Comparison of ENCODE assay signal across 8 cellular contexts in genomic region chr16:88770459-88771293, GRCh38. TPM values are rescaled to one million over a fixed set of nuclear protein-coding genes. Genes with fewer than 3 reads are reported as not detected.
DNase-seq lines count a peak whose midpoint lies in the region; ATAC-seq and TF ChIP-seq lines count a peak whose summit lies in the region.

No MANE protein-coding gene starts in this region.

- peak overlapping the region; percentile 75 for H2BK120ac ChIP-seq in mesenchymal stem cell (ENCODE audit: low read depth, low read length)

- in situ Hi-C loops in mammary epithelial cell (cut with MboI; ENCODE audit: low sequenced_read_pairs in 2 of 2): no loop called here

- no peak overlapping the region for H3K4me3 Mint-ChIP-seq in progenitor cell of endocrine pancreas (ENCODE audit: low read depth)

- H2AFZ ChIP-seq in mammary epithelial cell (ENCODE audit: low read depth, low read length) (peak overlapping the region; percentile 24), mesenchymal stem cell (ENCODE audit: low read depth, low read length) (no peak overlapping the region)

- H3K27ac Mint-ChIP-seq in progenitor cell of endocrine pancreas: no peak overlapping the region

- no peak overlapping the region for H2BK5ac ChIP-seq in mesenchymal stem cell (ENCODE audit: low read depth, low read length, poor library complexity, severe bottlenecking)

- WGBS in mammary epithelial cell (ENCODE audit: low coverage, missing lambda C conversion rate): 2% methylated on average over 25 of the region's 42 CpGs
- WGBS in mesenchymal stem cell: 22% methylated on average over 42 of the region's 42 CpGs

- H3K4me1 ChIP-seq in mammary epithelial cell (ENCODE audit: insufficient read depth, low read length) (peaks cover 74% of the 10 kb centered on the region), mesenchymal stem cell (ENCODE audit: control insufficient read depth, insufficient read depth, low read depth, low read length) (peaks cover 87% of the 10 kb centered on the region)

- H3K23ac ChIP-seq in mesenchymal stem cell (ENCODE audit: low read length in 2 of 2): peak overlapping the region in 1 of 2 experiments; percentile 2

- H3K79me2 ChIP-seq in mammary epithelial cell (ENCODE audit: insufficient read depth, low read length): peaks cover 99% of the 10 kb centered on the region

- H3K4me2 ChIP-seq in mammary epithelial cell (ENCODE audit: insufficient read depth, low read depth, low read length): peak overlapping the region; percentile 91
- peak overlapping the region; percentile 45 for H3K4me2 ChIP-seq in mesenchymal stem cell (ENCODE audit: low read length, poor library complexity, severe bottlenecking)

- H3K36me3 ChIP-seq in mammary epithelial cell (ENCODE audit: insufficient read depth, low read length): no peaks in the 10 kb centered on the region
- H3K36me3 ChIP-seq in mesenchymal stem cell (ENCODE audit: control insufficient read depth in 1 of 2, insufficient read depth in 2 of 2, low read depth in 1 of 2, low read length in 2 of 2): peaks cover 3 to 9% of the 10 kb centered on the region in 2 experiments

- dilution Hi-C loops in mammary epithelial cell (cut with HindIII; ENCODE audit: low sequenced_read_pairs): no loop called here

- H3K18ac ChIP-seq in mesenchymal stem cell (ENCODE audit: low read depth in 1 of 2, low read length in 2 of 2): peak overlapping the region; percentile 91 to 99

- H4K20me1 ChIP-seq in mammary epithelial cell (ENCODE audit: insufficient read depth, low read length): peaks cover 14% of the 10 kb centered on the region

- H2BK15ac ChIP-seq in mesenchymal stem cell (ENCODE audit: low read depth, poor library complexity, severe bottlenecking): peak overlapping the region; percentile 98

- peak in 1 of 2 donors; percentile 5 for TF ChIP-seq CTCF in mammary epithelial cell (conservative IDR thresholded peaks at IDR 0.05 in 1 of 2, IDR thresholded peaks at IDR 0.05 in 1 of 2; ENCODE audit: extremely low read depth in 1 of 2, insufficient read depth in 1 of 2, low read depth in 1 of 2, low read length in 2 of 2)
- no peak for TF ChIP-seq CTCF in progenitor cell of endocrine pancreas (IDR thresholded peaks at IDR 0.05; ENCODE audit: unreplicated experiment)

- H3K14ac ChIP-seq in mesenchymal stem cell (ENCODE audit: low read length in 2 of 2): peak overlapping the region in 1 of 2 experiments; percentile 88

- H3K4me3 ChIP-seq in mammary epithelial cell (replicated peaks in 1 of 3; ENCODE audit: insufficient read depth in 1 of 3, low read depth in 2 of 3, low read length in 3 of 3) (peak overlapping the region in 2 of 3 experiments; percentile 27 to 30), mesenchymal stem cell (ENCODE audit: insufficient read depth in 1 of 2, low read depth in 1 of 2, low read length in 2 of 2) (peak overlapping the region in 1 of 2 experiments; percentile 18)

- H3K9me3 ChIP-seq in mammary epithelial cell (replicated peaks; ENCODE audit: insufficient read depth, low read length): no peaks in the 10 kb centered on the region
- no peaks in the 10 kb centered on the region for H3K9me3 ChIP-seq in mesenchymal stem cell (ENCODE audit: control insufficient read depth, low read length)

- H3K4me1 Mint-ChIP-seq in progenitor cell of endocrine pancreas (ENCODE audit: low read depth): peaks cover 25% of the 10 kb centered on the region

- peaks cover 24% of the 10 kb centered on the region for H3K79me1 ChIP-seq in mesenchymal stem cell (replicated peaks; ENCODE audit: low read length, poor library complexity, severe bottlenecking)

- peak overlapping the region; percentile 33 for H2AK5ac ChIP-seq in mesenchymal stem cell (ENCODE audit: low read length, severe bottlenecking)

- H3K27me3 ChIP-seq in mammary epithelial cell (ENCODE audit: insufficient read depth, low read length) (no peaks in the 10 kb centered on the region), mesenchymal stem cell (ENCODE audit: control insufficient read depth in 1 of 2, insufficient read depth in 1 of 2, low read length in 2 of 2) (no peaks in the 10 kb centered on the region)

- CTCF ChIA-PET in mammary epithelial cell (lab: Charles Lee; ENCODE audit: low non-redundant PET): interaction anchor here (1.0 kb wide), 1 partner anchor 33 kb away, joined by 6 read pairs; no protein-coding TSS in a partner anchor

- H3K27me3 Mint-ChIP-seq in progenitor cell of endocrine pancreas: no peaks in the 10 kb centered on the region

- intact Hi-C loops in mammary epithelial cell (cut with micrococcal nuclease): loop anchor here (1.0 to 2.0 kb wide), 2 partner anchors 13 to 16 kb away; no protein-coding TSS in a partner anchor

- H4K8ac ChIP-seq in mesenchymal stem cell (ENCODE audit: low read length): peak overlapping the region; percentile 88

- peak overlapping the region; percentile 76 to 94 for H2BK12ac ChIP-seq in mesenchymal stem cell (ENCODE audit: low read length in 2 of 2)

- peak overlapping the region; percentile 15 for H3K9ac ChIP-seq in mammary epithelial cell (ENCODE audit: insufficient read depth, low read length)
- no peak overlapping the region for H3K9ac ChIP-seq in mesenchymal stem cell (ENCODE audit: low read length)

- H3K9me3 Mint-ChIP-seq in progenitor cell of endocrine pancreas (ENCODE audit: low read depth): no peaks in the 10 kb centered on the region

- H3K27ac ChIP-seq in mammary epithelial cell (ENCODE audit: insufficient read depth, low read depth, low read length) (peak overlapping the region; percentile 52), mesenchymal stem cell (ENCODE audit: low read length, poor library complexity, severe bottlenecking) (peak overlapping the region; percentile 52)

- H3K36me3 Mint-ChIP-seq in progenitor cell of endocrine pancreas (ENCODE audit: insufficient read depth): no peaks in the 10 kb centered on the region

- peak overlapping the region; percentile 77 to 91 for H3K4ac ChIP-seq in mesenchymal stem cell (ENCODE audit: low read depth in 1 of 2, low read length in 2 of 2)

- no TSS peak for BruUV-seq in mammary epithelial cell (replicated peaks; lab: Mats Ljungman, UMichigan)

- H4K91ac ChIP-seq in mesenchymal stem cell (ENCODE audit: low read length): peak overlapping the region; percentile 96

- ATAC-seq in GM21528 (IDR thresholded peaks at IDR 0.05; ENCODE audit: low FRiP score, unreplicated experiment) (no peak), HG03439 (IDR thresholded peaks at IDR 0.05; ENCODE audit: unreplicated experiment) (no peak)

- DNase-seq in activated CD4-positive, alpha-beta T cell treated with anti-CD3 and anti-CD28 coated beads for 48 hours: peak; percentile 37
- no peak for DNase-seq in activated CD4-positive, alpha-beta T cell treated with anti-CD3 and anti-CD28 coated beads, Interleukin-2, amount 50 U/mL, for 1 hour
- DNase-seq in NCI-H82 (lab: John Stamatoyannopoulos, UW): peak; percentile 99
- peak; percentile 79 for DNase-seq in mammary epithelial cell
- peak; percentile 97 for DNase-seq in mesenchymal stem cell
- DNase-seq in progenitor cell of endocrine pancreas (ENCODE audit: low spot score, unreplicated experiment): no peak

RNA-seq across cellular contexts. Expression of gene PIEZO1, which starts 14.3 kb away (rescaled TPM):
- 100 to 1,000 TPM; 165 to 215 TPM for total RNA-seq in mammary epithelial cell
- 144 TPM for polyA plus RNA-seq in mammary epithelial cell
- 339 TPM for polyA minus RNA-seq in mammary epithelial cell
- 112 TPM for polyA plus RNA-seq in mesenchymal stem cell (2013, experiment 1 of 2)
- 108 TPM for polyA plus RNA-seq in mesenchymal stem cell (2013, experiment 2 of 2)
- total RNA-seq in progenitor cell of endocrine pancreas: 37.7 and 44.7 TPM in 2 replicates

RNA-seq across cellular contexts. Expression of gene CDT1, which starts 32.9 kb away (rescaled TPM):
- total RNA-seq in mammary epithelial cell: 10 to 100 TPM in 1 of 2 donors, 1 to 10 TPM in 1; 3.5 to 22.0 TPM
- 13.6 TPM for polyA plus RNA-seq in mammary epithelial cell
- 20.1 TPM for polyA minus RNA-seq in mammary epithelial cell
- polyA plus RNA-seq in mesenchymal stem cell (2013, experiment 1 of 2): 3.1 TPM
- polyA plus RNA-seq in mesenchymal stem cell (2013, experiment 2 of 2): 3.0 TPM
- 22.8 and 25.3 TPM in 2 replicates for total RNA-seq in progenitor cell of endocrine pancreas

RNA-seq across cellular contexts. Expression of gene APRT, which starts 41.1 kb away (rescaled TPM):
- total RNA-seq in mammary epithelial cell (100 to 1,000 TPM in 1 of 2 donors, 10 to 100 TPM in 1; 51.5 to 136 TPM), progenitor cell of endocrine pancreas (100 and 115 TPM in 2 replicates)
- polyA plus RNA-seq in mammary epithelial cell: 145 TPM
- polyA minus RNA-seq in mammary epithelial cell: 63.6 TPM
- polyA plus RNA-seq in mesenchymal stem cell (2013, experiment 1 of 2): 157 TPM
- 164 TPM for polyA plus RNA-seq in mesenchymal stem cell (2013, experiment 2 of 2)

Comparison
In these comparisons a context has a peak if more than half of its experiments do, and no peak if none do; other contexts are left out.
1. DNase-seq: peak in activated CD4-positive, alpha-beta T cell treated with anti-CD3 and anti-CD28 coated beads for 48 hours (single experiment), NCI-H82 (single experiment), mammary epithelial cell (single experiment) and mesenchymal stem cell (single experiment); none in activated CD4-positive, alpha-beta T cell treated with anti-CD3 and anti-CD28 coated beads, Interleukin-2, amount 50 U/mL, for 1 hour (single experiment) and progenitor cell of endocrine pancreas (single experiment).